ENCODE assay signal across 8 cellular contexts in genomic region chr1:61741682-61742619, GRCh38. TPM values are rescaled to one million over a fixed set of nuclear protein-coding genes. Genes with fewer than 3 reads are reported as not detected.
A peak's percentile ranks its signal among the peaks of the same experiment; 100 is the strongest.
DNase-seq lines count a peak whose midpoint lies in the region; ATAC-seq, FAIRE-seq and TF ChIP-seq lines count a peak whose summit lies in the region.

Gene PATJ, plus strand, starts transcription at chr1:61742480. Its CDS starts 20,413 bp downstream, at chr1:61762893.

- H3K4me3 Mint-ChIP-seq in glutamatergic neuron (ENCODE audit: unreplicated experiment), result peak within 1 kb of the TSS; percentile 81

- no peak for FAIRE-seq in pancreas (lab: Jason Lieb, UNC)

- peak; percentile 83 for ATAC-seq in GM18909 (IDR thresholded peaks at IDR 0.05; ENCODE audit: poor library complexity, unreplicated experiment)
- ATAC-seq in HG03139 (IDR thresholded peaks at IDR 0.05; ENCODE audit: unreplicated experiment), result peak; percentile 76
- ATAC-seq in pancreas, result peak; percentile 96 to 98 (median 96)

- H3K27me3 ChIP-seq in pancreas (no peaks in the 10 kb centered on the region), tibial nerve (no peaks in the 10 kb centered on the region)

- H3K36me3 ChIP-seq in OCI-LY7 (ENCODE audit: insufficient read depth, low read length), result no peaks in the 10 kb centered on the region
- H3K36me3 ChIP-seq in pancreas, result no peaks in the 10 kb centered on the region
- H3K36me3 ChIP-seq in tibial nerve, result no peaks in the 10 kb centered on the region

- peaks cover 1% of the 10 kb centered on the region for H3K27me3 Mint-ChIP-seq in glutamatergic neuron (ENCODE audit: unreplicated experiment)

- H3K36me3 Mint-ChIP-seq in glutamatergic neuron (ENCODE audit: unreplicated experiment), result no peaks in the 10 kb centered on the region

- peaks cover 3% of the 10 kb centered on the region for H3K9me3 Mint-ChIP-seq in glutamatergic neuron (ENCODE audit: unreplicated experiment)

- intact Hi-C loops in OCI-LY7 (cut with micrococcal nuclease; ENCODE audit: unreplicated experiment), result loop anchor here (10.0 kb wide), 1 partner anchor 687 kb away; no protein-coding TSS in a partner anchor
- intact Hi-C loops in pancreas (cut with DNase I), result no loop called here

- TF ChIP-seq POLR2A in tibial nerve (IDR thresholded peaks at IDR 0.05), result no peak

- H3K27ac Mint-ChIP-seq in glutamatergic neuron (ENCODE audit: unreplicated experiment), result no peak within 1 kb of the TSS

- H3K9me3 ChIP-seq in OCI-LY7 (ENCODE audit: low read length) (no peaks in the 10 kb centered on the region), pancreas (no peaks in the 10 kb centered on the region), tibial nerve (no peaks in the 10 kb centered on the region)

- H3K4me1 Mint-ChIP-seq in glutamatergic neuron (ENCODE audit: low read depth, unreplicated experiment), result no peaks in the 10 kb centered on the region

- no peak for TF ChIP-seq CTCF in AG09309 (IDR thresholded peaks at IDR 0.05; ENCODE audit: control insufficient read depth, insufficient read depth, low read depth, low read length, missing control alignments)
- TF ChIP-seq CTCF in OCI-LY7 (conservative IDR thresholded peaks at IDR 0.05; ENCODE audit: low read length), result no peak
- no peak for TF ChIP-seq CTCF in glutamatergic neuron (IDR thresholded peaks at IDR 0.05; ENCODE audit: partially characterized antibody, unreplicated experiment)
- TF ChIP-seq CTCF in pancreas (IDR thresholded peaks at IDR 0.05), result no peak
- TF ChIP-seq CTCF in tibial nerve (IDR thresholded peaks at IDR 0.05), result no peak

- WGBS in pancreas, 2 donors, result 2 to 4% methylated on average over 27 to 54 of the region's 54 CpGs
- 7 to 9% methylated on average over 25 to 37 of the region's 54 CpGs for WGBS in tibial nerve, 2 donors

- CTCF ChIA-PET in OCI-LY7 (lab: Charles Lee; ENCODE audit: unreplicated experiment), result no interaction called here

- no TSS peak for BruUV-seq in OCI-LY7 (replicated peaks; lab: Mats Ljungman, UMichigan)

- H3K4me2 ChIP-seq in OCI-LY7 (ENCODE audit: low read length), result peak within 1 kb of the TSS; percentile 87

- H3K9me2 ChIP-seq in OCI-LY7 (ENCODE audit: insufficient read depth, low read length), result no peaks in the 10 kb centered on the region

- H3K27ac ChIP-seq in OCI-LY7 (ENCODE audit: low read depth, low read length, poor library complexity, severe bottlenecking) (no peak within 1 kb of the TSS), pancreas (peak within 1 kb of the TSS; percentile 92 to 95 (median 94)), tibial nerve (peak within 1 kb of the TSS; percentile 95 to 99 (median 98))

- TF ChIP-seq EP300 in tibial nerve (IDR thresholded peaks at IDR 0.05), result peak in 1 of 2 donors; percentile 4

- POLR2A ChIA-PET in OCI-LY7 (lab: Charles Lee), result no interaction called here

- peak within 1 kb of the TSS; percentile 92 for H2AFZ ChIP-seq in OCI-LY7 (ENCODE audit: low read length)

- DNase-seq in AG09309 (ENCODE audit: low read depth), result no peak
- DNase-seq in OCI-LY7 (ENCODE audit: low spot score), result peak; percentile 51
- peak; percentile 41 for DNase-seq in activated gamma-delta T cell treated with anti-CD3 and anti-CD28 coated beads, Interleukin-2, amount 50 U/mL, for 16 hours (ENCODE audit: low read depth)
- DNase-seq in glutamatergic neuron, result peak; percentile 42
- DNase-seq in pancreas, result peak; percentile 85 to 92 (median 89)
- DNase-seq in tibial nerve (ENCODE audit: low spot score in 2 of 2), result peak; percentile 25 to 45

- H3K4me1 ChIP-seq in OCI-LY7 (ENCODE audit: insufficient read depth, low read length, poor library complexity, severe bottlenecking) (peaks cover 21% of the 10 kb centered on the region), pancreas (peaks cover 0 to 12% (median 8%) of the 10 kb centered on the region in 3 donors), tibial nerve (peaks cover 0 to 13% (median 0%) of the 10 kb centered on the region in 4 donors)

- peak within 1 kb of the TSS; percentile 75 for H3K4me3 ChIP-seq in AG09309 (ENCODE audit: control insufficient read depth, low read depth, low read length)
- H3K4me3 ChIP-seq in OCI-LY7 (ENCODE audit: low read depth, low read length, poor library complexity, severe bottlenecking), result peak within 1 kb of the TSS; percentile 77
- H3K4me3 ChIP-seq in pancreas, result peak within 1 kb of the TSS; percentile 58 to 97 (median 86)
- peak within 1 kb of the TSS; percentile 81 to 97 (median 92) for H3K4me3 ChIP-seq in tibial nerve

- H3K79me2 ChIP-seq in OCI-LY7 (ENCODE audit: insufficient read depth, low read depth, low read length), result no peaks in the 10 kb centered on the region

- no peaks in the 10 kb centered on the region for H4K20me1 ChIP-seq in OCI-LY7 (ENCODE audit: insufficient read depth, low read length)

RNA-seq across cellular contexts. Expression of gene PATJ, which starts in this region (rescaled TPM):
- 2.3 and 4.0 TPM in 2 replicates for total RNA-seq in OCI-LY7 (2014; rRNA removed; shearing (Covaris generic))
- total RNA-seq in OCI-LY7 (2022), result 0.74 and 0.95 TPM in 2 replicates
- 2.0 TPM for total RNA-seq in glutamatergic neuron (ENCODE audit: unreplicated experiment)
- 10 to 100 TPM; 22.6 to 45.4 (median 31.5) TPM for total RNA-seq in pancreas
- polyA plus RNA-seq in pancreas, result 10 to 100 TPM; 14.8 to 15.9 TPM
- 10 to 100 TPM; 24.3 to 36.3 (median 28.8) TPM for total RNA-seq in tibial nerve
